ENCODE assay signal across 26 cellular contexts in the genomic region with DNA sequence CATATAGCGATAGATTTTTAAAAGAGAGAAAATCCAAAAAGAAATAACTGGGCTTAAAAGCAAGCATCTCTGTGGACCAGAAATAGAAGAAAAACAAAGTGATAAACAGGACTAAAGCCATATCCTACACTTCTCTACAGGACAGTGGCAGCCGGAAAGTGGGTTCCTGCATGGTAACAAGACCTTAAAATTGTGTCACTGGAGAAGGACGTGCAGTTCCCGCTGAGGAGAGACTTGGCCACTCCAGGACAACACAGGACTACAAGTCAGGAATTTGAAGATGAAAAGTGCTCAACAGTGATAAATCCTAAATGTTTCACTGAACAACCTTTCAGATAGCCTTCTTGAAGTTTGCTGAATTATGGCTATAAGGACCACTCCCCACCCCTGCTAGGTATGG. TPM values are rescaled to one million over a fixed set of nuclear protein-coding genes. Genes with fewer than 3 reads are reported as not detected.
"Had no signal": no experiment of that assay in that cellular context is flagged by ENCODE, and none has a peak within 500 bp of the region (broad histone marks: within the 10 kb centered on the region; RNA-seq: fewer than 3 reads in every experiment).

No MANE protein-coding gene starts in this region.

- H3K4me1 ChIP-seq: testis, uterus had no signal

- H3K36me3 ChIP-seq: breast epithelium, uterus had no signal

- H3K27me3 Mint-ChIP-seq: activated CD4-positive, alpha-beta memory T cell treated with anti-CD3 and anti-CD28 coated beads, Interleukin-2, amount 10 ng/mL, durations not matched to agents 7 days and 5 days; central memory CD8-positive, alpha-beta T cell; effector memory CD8-positive, alpha-beta T cell; progenitor cell of endocrine pancreas; T-helper 17 cell had no signal

- H3K27ac Mint-ChIP-seq: activated CD4-positive, alpha-beta memory T cell treated with anti-CD3 and anti-CD28 coated beads, Interleukin-2, amount 10 ng/mL, durations not matched to agents 7 days and 5 days; activated naive CD4-positive, alpha-beta T cell treated with anti-CD3 and anti-CD28 coated beads, Interleukin-2, amount 50 U/mL, for 72 hours; activated T-cell treated with anti-CD3 and anti-CD28 coated beads, Interleukin-2, amount 50 U/mL, for 72 hours; effector memory CD8-positive, alpha-beta T cell; progenitor cell of endocrine pancreas; T-helper 17 cell had no signal

- ATAC-seq: activated naive CD4-positive, alpha-beta T cell treated with anti-CD3 and anti-CD28 coated beads, Interleukin-2, amount 50 U/mL, for 72 hours; activated T-cell treated with anti-CD3 and anti-CD28 coated beads, Interleukin-2, amount 50 U/mL, for 72 hours; effector memory CD8-positive, alpha-beta T cell; esophagus mucosa; left ventricle myocardium superior; T-helper 17 cell had no signal

- H3K9me3 ChIP-seq: breast epithelium, testis, uterus had no signal

- H3K9me3 Mint-ChIP-seq: activated CD4-positive, alpha-beta memory T cell treated with anti-CD3 and anti-CD28 coated beads, Interleukin-2, amount 10 ng/mL, durations not matched to agents 7 days and 5 days; activated naive CD4-positive, alpha-beta T cell treated with anti-CD3 and anti-CD28 coated beads, Interleukin-2, amount 50 U/mL, for 72 hours; activated T-cell treated with anti-CD3 and anti-CD28 coated beads, Interleukin-2, amount 50 U/mL, for 72 hours; central memory CD8-positive, alpha-beta T cell; effector memory CD8-positive, alpha-beta T cell had no signal

- DNase-seq: activated CD4-positive, alpha-beta memory T cell treated with anti-CD3 and anti-CD28 coated beads, Interleukin-2, amount 10 ng/mL, durations not matched to agents 7 days and 5 days; activated CD4-positive, alpha-beta T cell treated with anti-CD3 and anti-CD28 coated beads for 4 hours; activated CD4-positive, CD25-positive, alpha-beta regulatory T cell; activated effector memory CD4-positive, alpha-beta T cell treated with anti-CD3 and anti-CD28 coated beads, Interleukin-2, amount 50 U/mL, for 16 hours; activated T-cell treated with anti-CD3 and anti-CD28 coated beads, Interleukin-2, amount 50 U/mL, for 72 hours; effector memory CD8-positive, alpha-beta T cell; foreskin melanocyte; glutamatergic neuron; hypothalamus; left ventricle myocardium superior; mammary epithelial cell; occipital lobe; stimulated activated CD4-positive, alpha-beta T cell treated with anti-CD3 and anti-CD28 coated beads, Interleukin-2, amount 100 ng/mL, for 48 hours; stimulated activated CD8-positive, alpha-beta memory T cell treated with anti-CD3 and anti-CD28 coated beads, Interleukin-4, amount 100 ng/mL, for 48 hours; stimulated activated naive CD4-positive, alpha-beta T cell; T-helper 17 cell; testis; trophoblast cell; uterus had no signal

- H3K4me3 Mint-ChIP-seq: central memory CD8-positive, alpha-beta T cell; effector memory CD8-positive, alpha-beta T cell had no signal

- H3K27me3 ChIP-seq: breast epithelium, testis, uterus had no signal

- H3K4me3 ChIP-seq: breast epithelium, testis, uterus had no signal

- H3K27ac ChIP-seq: breast epithelium, testis, uterus had no signal

RNA-seq across cellular contexts. Expression of a gene that starts 38.1 kb away (rescaled TPM):
- total RNA-seq: activated CD4-positive, alpha-beta memory T cell treated with anti-CD3 and anti-CD28 coated beads, Interleukin-2, amount 10 ng/mL, durations not matched to agents 7 days and 5 days; astrocyte; endothelial cell of umbilical vein; esophagus mucosa; left ventricle myocardium superior; occipital lobe; T-helper 17 cell had no signal
